21 cellular contexts compared by ENCODE assay signal in genomic region chr22:20648306-20648903, GRCh38.
DNase-seq lines count a peak whose midpoint lies in the region; ATAC-seq and TF ChIP-seq lines count a peak whose summit lies in the region.
"Had no signal": no experiment of that assay in that cellular context is flagged by ENCODE, and none has a peak within 500 bp of the region (broad histone marks: within the 10 kb centered on the region; RNA-seq: fewer than 3 reads in every experiment).

No MANE protein-coding gene starts in this region.

- peak overlapping the region in 1 of 3 experiments; percentile 22; a peak in 1 of 7 replicates for H3K27ac Mint-ChIP-seq in H9

- no peaks in the 10 kb centered on the region for H3K79me2 ChIP-seq in H9 (ENCODE audit: insufficient read depth, low read length)
- H3K79me2 ChIP-seq in osteoblast (ENCODE audit: insufficient read depth, low read length): no peaks in the 10 kb centered on the region

- H3K9ac ChIP-seq in H9 (ENCODE audit: extremely low read depth, insufficient read length, low read length): no peak overlapping the region
- H3K9ac ChIP-seq: BLaER1 treated with 17β-estradiol and CSF1 and Interleukin-3, amounts not matched to agents 10 nM and 100 nM had no signal

- H3K4me3 Mint-ChIP-seq in H9: no peak overlapping the region
- H3K4me3 Mint-ChIP-seq: CD4-positive, alpha-beta memory T cell had no signal

- H4K20me1 ChIP-seq in H9 (ENCODE audit: control insufficient read depth, insufficient read depth, insufficient read length) (no peaks in the 10 kb centered on the region), osteoblast (ENCODE audit: insufficient read depth, low read length) (no peaks in the 10 kb centered on the region)
- H4K20me1 ChIP-seq: BLaER1 treated with 17β-estradiol and CSF1 and Interleukin-3, amounts not matched to agents 10 nM and 100 nM had no signal

- H3K4me1 Mint-ChIP-seq in H9: peaks cover 11 to 18% of the 10 kb centered on the region in 2 experiments
- H3K4me1 Mint-ChIP-seq: CD4-positive, alpha-beta memory T cell had no signal

- TF ChIP-seq CTCF in H9 (conservative IDR thresholded peaks at IDR 0.05) (no peak), osteoblast (IDR thresholded peaks at IDR 0.05; ENCODE audit: extremely low read depth, low read depth, low read length) (no peak)

- H4K91ac ChIP-seq in H9 (ENCODE audit: insufficient read length, low read depth, low read length): no peak overlapping the region

- no peaks in the 10 kb centered on the region for H3K27me3 ChIP-seq in H9 (ENCODE audit: insufficient read depth, low read length)
- no peaks in the 10 kb centered on the region for H3K27me3 ChIP-seq in osteoblast (ENCODE audit: insufficient read depth, low read length)
- H3K27me3 ChIP-seq: BLaER1 treated with 17β-estradiol and CSF1 and Interleukin-3, amounts not matched to agents 10 nM and 100 nM; Peyer's patch had no signal

- H3K27me3 Mint-ChIP-seq in H9 (ENCODE audit: low read depth): peaks cover 5% of the 10 kb centered on the region

- H3K4me2 ChIP-seq in H9 (ENCODE audit: insufficient read depth, insufficient read length, low read length) (no peak overlapping the region), osteoblast (ENCODE audit: insufficient read depth, low read length) (no peak overlapping the region)
- H3K4me2 ChIP-seq: BLaER1 treated with 17β-estradiol and CSF1 and Interleukin-3, amounts not matched to agents 10 nM and 100 nM had no signal

- no peak overlapping the region for H4K5ac ChIP-seq in H9 (ENCODE audit: insufficient read length, low read depth, low read length)

- no CpG with 5 or more reads among the region's 2 CpGs for WGBS in H9 (ENCODE audit: extremely low coverage, insufficient read length, low lambda C conversion rate)

- no peak overlapping the region for H4K8ac ChIP-seq in H9 (replicated peaks; ENCODE audit: insufficient read length, low read depth, low read length)

- H2AFZ ChIP-seq in H9 (ENCODE audit: low read length) (no peak overlapping the region), osteoblast (ENCODE audit: low read length) (no peak overlapping the region)

- H2BK20ac ChIP-seq in H9 (ENCODE audit: low read depth, low read length, poor library complexity, severe bottlenecking): no peak overlapping the region

- H3K4ac ChIP-seq in H9 (ENCODE audit: low read depth, low read length): no peak overlapping the region

- H3K9me3 ChIP-seq in H9 (ENCODE audit: control insufficient read depth, low read depth, low read length): no peaks in the 10 kb centered on the region
- H3K9me3 ChIP-seq in osteoblast (ENCODE audit: low read depth, low read length): no peaks in the 10 kb centered on the region
- H3K9me3 ChIP-seq: BLaER1 treated with 17β-estradiol and CSF1 and Interleukin-3, amounts not matched to agents 10 nM and 100 nM; Caco-2; Peyer's patch had no signal

- no peaks in the 10 kb centered on the region for H3K36me3 ChIP-seq in osteoblast (ENCODE audit: insufficient read depth, low read length)
- H3K36me3 ChIP-seq: BLaER1 treated with 17β-estradiol and CSF1 and Interleukin-3, amounts not matched to agents 10 nM and 100 nM; Peyer's patch had no signal

- no peak overlapping the region for H3K4me3 ChIP-seq in osteoblast (ENCODE audit: insufficient read depth, low read length)
- H3K4me3 ChIP-seq: BLaER1 treated with 17β-estradiol and CSF1 and Interleukin-3, amounts not matched to agents 10 nM and 100 nM; Peyer's patch had no signal

- DNase-seq in H9 (peak; percentile 10), NCI-H82 treated with DMSO at 0.1 percent for 48 hours (lab: John Stamatoyannopoulos, UW; ENCODE audit: unreplicated experiment) (peak; percentile 16), iPS-NIHi7 (ENCODE audit: extremely low spot score) (peak; percentile 5), osteoblast (ENCODE audit: insufficient read length, low spot score, missing footprints) (peak; percentile 76)
- DNase-seq: Caco-2; CD4-positive, alpha-beta memory T cell; GDM1; KG1; NCI-H1092 treated with DMSO at 0.1 percent for 48 hours; NCI-H146; NCI-H2029; NCI-H2227 treated with DMSO at 0.1 percent for 48 hours; NCI-H510A; NCI-H748 treated with DMSO at 0.1 percent for 48 hours; Peyer's patch had no signal

- peaks cover 0 to 3% of the 10 kb centered on the region in 2 experiments; a peak in 1 of 5 replicates for H3K9me3 Mint-ChIP-seq in H9

- H3K27ac ChIP-seq in H9 (ENCODE audit: insufficient read length, low read depth, low read length): no peak overlapping the region
- no peak overlapping the region for H3K27ac ChIP-seq in osteoblast (ENCODE audit: low read depth, low read length)
- H3K27ac ChIP-seq: BLaER1 treated with 17β-estradiol and CSF1 and Interleukin-3, amounts not matched to agents 10 nM and 100 nM; HL-60; Peyer's patch had no signal

- no peak overlapping the region for H2BK15ac ChIP-seq in H9 (ENCODE audit: low read depth, low read length)

- no peaks in the 10 kb centered on the region for H3K36me3 Mint-ChIP-seq in H9 (ENCODE audit: insufficient read depth in 1 of 3, low read depth in 3 of 3)
- H3K36me3 Mint-ChIP-seq: CD4-positive, alpha-beta memory T cell had no signal

- no peak overlapping the region for H2BK120ac ChIP-seq in H9 (ENCODE audit: low read depth, low read length, poor library complexity, severe bottlenecking)

- H3K4me1 ChIP-seq in H9 (ENCODE audit: insufficient read depth, low read length): no peaks in the 10 kb centered on the region
- H3K4me1 ChIP-seq in osteoblast (ENCODE audit: insufficient read depth, low read length): no peaks in the 10 kb centered on the region
- H3K4me1 ChIP-seq: BLaER1 treated with 17β-estradiol and CSF1 and Interleukin-3, amounts not matched to agents 10 nM and 100 nM; Caco-2; Peyer's patch had no signal

- H2AK5ac ChIP-seq in H9 (ENCODE audit: insufficient read length, low read length): no peak overlapping the region

- H3K18ac ChIP-seq in H9 (ENCODE audit: insufficient read length, low read depth, low read length): peak overlapping the region; percentile 71

- ATAC-seq in HG02588 (IDR thresholded peaks at IDR 0.05; ENCODE audit: unreplicated experiment) (no peak), GM21737 (IDR thresholded peaks at IDR 0.05; ENCODE audit: unreplicated experiment) (no peak), HG02840 (IDR thresholded peaks at IDR 0.05; ENCODE audit: low FRiP score, unreplicated experiment) (no peak)
- ATAC-seq: SK-N-SH treated with all-trans-retinoic acid at 6 μM for 48 hours had no signal

- H3K23ac ChIP-seq in H9 (ENCODE audit: insufficient read length, low read depth, low read length): no peak overlapping the region

- H2BK12ac ChIP-seq in H9 (ENCODE audit: insufficient read length, low read depth, low read length): no peak overlapping the region

- no peak overlapping the region for H3T11ph ChIP-seq in H9 (ENCODE audit: low read length)

- H3K56ac ChIP-seq in H9 (ENCODE audit: insufficient read length, low read depth, low read length): no peak overlapping the region

- H3K14ac ChIP-seq in H9 (ENCODE audit: insufficient read depth, low read length): peak overlapping the region; percentile 61; the same call in 1 of the 2 replicates

- H2BK5ac ChIP-seq in H9 (ENCODE audit: insufficient read length, low read length): no peak overlapping the region

- H3K23me2 ChIP-seq in H9 (ENCODE audit: insufficient read length, low read depth, low read length, poor library complexity, severe bottlenecking): no peaks in the 10 kb centered on the region

- H3K79me1 ChIP-seq in H9 (ENCODE audit: insufficient read depth, low read depth, low read length, poor library complexity, severe bottlenecking): no peaks in the 10 kb centered on the region

Comparison
In these comparisons a context has a peak if more than half of its experiments do, and no peak if none do; other contexts are left out.
1. DNase-seq: peak in every context shown above with its lines; median percentile 76 in osteoblast; 16 in NCI-H82 treated with DMSO at 0.1 percent for 48 hours; 10 in H9; 5 in iPS-NIHi7.